In the genomic region with DNA sequence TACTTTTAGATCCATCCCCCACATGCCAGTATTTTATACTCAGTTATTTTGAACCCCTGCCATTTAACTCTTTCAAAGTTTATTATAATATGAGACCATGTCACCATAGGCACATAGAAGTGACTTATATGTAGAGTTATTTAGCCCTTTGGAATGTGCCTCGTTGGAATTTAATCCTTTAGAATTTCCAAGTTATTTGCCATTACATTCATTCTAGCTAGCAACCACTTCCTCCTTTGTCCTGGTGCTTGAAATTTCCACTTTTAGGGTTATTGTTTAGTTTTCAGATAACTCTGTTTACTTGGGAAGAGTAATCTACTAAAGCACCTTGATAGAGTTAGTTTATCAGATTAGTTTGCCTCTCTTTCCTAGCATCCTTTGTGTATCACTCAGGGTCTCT, we compare ENCODE assay signal across 18 cellular contexts.
A peak's percentile ranks its signal among the peaks of the same experiment; 100 is the strongest.
DNase-seq lines count a peak whose midpoint lies in the region; ATAC-seq and TF ChIP-seq lines count a peak whose summit lies in the region.
"Had no signal": no experiment of that assay in that cellular context is flagged by ENCODE, and none has a peak within 500 bp of the region (broad histone marks: within the 10 kb centered on the region; RNA-seq: fewer than 3 reads in every experiment).

No MANE protein-coding gene starts in this region.

- H3K4me3 ChIP-seq in SJSA1, result no peak overlapping the region
- H3K4me3 ChIP-seq in skeletal muscle satellite cell (ENCODE audit: low read length), result no peak overlapping the region
- H3K4me3 ChIP-seq: cardiac muscle cell, esophagus muscularis mucosa, GM23248 had no signal

- H3K9me3 ChIP-seq in SJSA1 (replicated peaks) (no peaks in the 10 kb centered on the region), skeletal muscle satellite cell (replicated peaks; ENCODE audit: low read length) (no peaks in the 10 kb centered on the region)
- H3K9me3 ChIP-seq: Caco-2, esophagus muscularis mucosa had no signal

- peak overlapping the region; percentile 94 for H3K27ac ChIP-seq in SJSA1
- no peak overlapping the region for H3K27ac ChIP-seq in RWPE1
- H3K27ac ChIP-seq: cardiac muscle cell, esophagus muscularis mucosa, GM23248 had no signal

- POLR2A ChIA-PET in RWPE1 (lab: Yijun Ruan, JAX; ENCODE audit: low non-redundant PET), result no interaction called here

- CTCF ChIA-PET in RWPE1 (lab: Yijun Ruan, JAX), result interaction anchor here (0.7 kb wide), 1 partner anchor 1922 kb away, joined by 4 read pairs; no protein-coding TSS in a partner anchor

- H3K27me3 ChIP-seq in SJSA1 (replicated peaks) (no peaks in the 10 kb centered on the region), skeletal muscle satellite cell (ENCODE audit: control insufficient read depth, insufficient read depth, low read length) (no peaks in the 10 kb centered on the region)
- H3K27me3 ChIP-seq: esophagus muscularis mucosa had no signal

- TF ChIP-seq CTCF in RWPE1 (conservative IDR thresholded peaks at IDR 0.05; ENCODE audit: low read depth), result no peak

- H3K4me2 ChIP-seq in skeletal muscle satellite cell (ENCODE audit: low read length), result peak overlapping the region; percentile 8

- no peak for ATAC-seq in GM18873 (IDR thresholded peaks at IDR 0.05; ENCODE audit: low FRiP score, unreplicated experiment)
- ATAC-seq: stimulated activated naive B cell treated with anti-CD40 and anti-IgM and Interleukin-4, amounts not matched to agents 10 μg/mL and 1 μg/mL and 100 μg/mL, for 72 hours had no signal

- DNase-seq in H4 (ENCODE audit: low spot score) (peak; percentile 40), SJSA1 (ENCODE audit: low read depth in 1 of 2, low spot score in 2 of 2) (peak in 1 of 2 experiments; percentile 72), glomerular visceral epithelial cell (ENCODE audit: extremely low spot score) (peak; percentile 61), COLO668 (lab: John Stamatoyannopoulos, UW; ENCODE audit: unreplicated experiment) (no peak), RWPE1 (ENCODE audit: low spot score) (no peak)
- DNase-seq: activated naive CD8-positive, alpha-beta T cell treated with anti-CD3 and anti-CD28 coated beads for 36 hours; Caco-2; glutamatergic neuron; NCI-H187 treated with DMSO at 0.1 percent for 48 hours; NCI-H345; occipital lobe; right cardiac atrium; stimulated activated naive B cell treated with anti-CD40 and anti-IgM and Interleukin-4, amounts not matched to agents 10 μg/mL and 1 μg/mL and 100 μg/mL, for 72 hours had no signal

- H3K4me1 ChIP-seq in SJSA1 (replicated peaks), result peaks cover 19% of the 10 kb centered on the region
- H3K4me1 ChIP-seq in skeletal muscle satellite cell (ENCODE audit: control insufficient read depth, insufficient read depth, low read length), result peaks cover 13% of the 10 kb centered on the region

- H3K36me3 ChIP-seq in SJSA1, result no peaks in the 10 kb centered on the region
- H3K36me3 ChIP-seq in skeletal muscle satellite cell (ENCODE audit: insufficient read depth, low read length), result no peaks in the 10 kb centered on the region
- H3K36me3 ChIP-seq: cardiac muscle cell, esophagus muscularis mucosa had no signal

- no peak overlapping the region for H3K9ac ChIP-seq in skeletal muscle satellite cell (ENCODE audit: low read depth, low read length)
- H3K9ac ChIP-seq: GM23248 had no signal

Comparison
In these comparisons a context has a peak if more than half of its experiments do, and no peak if none do; other contexts are left out.
1. DNase-seq: peak in H4 (single experiment) and glomerular visceral epithelial cell (single experiment); none in COLO668 (single experiment) and RWPE1 (single experiment).